Comparison of ENCODE assay signal across 1 cellular context in genomic region chr9:110196084-110196499, GRCh38.
TF ChIP-seq lines count a peak whose summit lies in the region.
"Not testable (repeated sequence)": the region's sequence is repeated elsewhere in the genome, so short reads cannot be mapped to it uniquely, and the experiment has no call there.

No MANE protein-coding gene starts in this region.

TF ChIP-seq in HepG2, 621 proteins besides CTCF, POLR2A, EP300 and RAD21 (continues in another document):
- TF ChIP-seq ZNF264 (CRISPR knock-in tag; IDR thresholded peaks at IDR 0.05) = 0 out of 2 replicates have a peak, but pooled peaks have one; percentile 26
- peak; percentile 80 for TF ChIP-seq RCOR2 (CRISPR knock-in tag; IDR thresholded peaks at IDR 0.05)
- peak; percentile 42; the same call in 1 of the 2 replicates for TF ChIP-seq GATA4 (IDR thresholded peaks at IDR 0.05; ENCODE audit: borderline replicate concordance, low read depth)
- TF ChIP-seq, protein P1, sequence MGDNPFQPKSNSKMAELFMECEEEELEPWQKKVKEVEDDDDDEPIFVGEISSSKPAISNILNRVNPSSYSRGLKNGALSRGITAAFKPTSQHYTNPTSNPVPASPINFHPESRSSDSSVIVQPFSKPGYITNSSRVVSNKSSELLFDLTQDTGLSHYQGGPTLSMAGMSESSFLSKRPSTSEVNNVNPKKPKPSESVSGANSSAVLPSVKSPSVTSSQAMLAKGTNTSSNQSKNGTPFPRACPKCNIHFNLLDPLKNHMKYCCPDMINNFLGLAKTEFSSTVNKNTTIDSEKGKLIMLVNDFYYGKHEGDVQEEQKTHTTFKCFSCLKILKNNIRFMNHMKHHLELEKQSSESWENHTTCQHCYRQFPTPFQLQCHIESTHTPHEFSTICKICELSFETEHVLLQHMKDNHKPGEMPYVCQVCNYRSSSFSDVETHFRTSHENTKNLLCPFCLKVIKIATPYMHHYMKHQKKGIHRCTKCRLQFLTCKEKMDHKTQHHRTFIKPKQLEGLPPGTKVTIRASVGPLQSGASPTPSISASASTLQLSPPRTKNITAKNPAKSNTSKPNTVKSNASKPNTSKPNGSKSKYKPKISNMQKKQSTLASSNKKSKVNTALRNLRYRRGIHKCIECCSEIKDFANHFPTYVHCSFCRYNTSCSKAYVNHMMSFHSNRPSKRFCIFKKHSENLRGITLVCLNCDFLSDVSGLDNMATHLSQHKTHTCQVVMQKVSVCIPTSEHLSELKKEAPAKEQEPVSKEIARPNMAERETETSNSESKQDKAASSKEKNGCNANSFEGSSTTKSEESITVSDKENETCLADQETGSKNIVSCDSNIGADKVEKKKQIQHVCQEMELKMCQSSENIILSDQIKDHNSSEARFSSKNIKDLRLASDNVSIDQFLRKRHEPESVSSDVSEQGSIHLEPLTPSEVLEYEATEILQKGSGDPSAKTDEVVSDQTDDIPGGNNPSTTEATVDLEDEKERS (CRISPR knock-in tag; IDR thresholded peaks at IDR 0.05) = peak; percentile 79; the same call in 1 of the 2 replicates
- TF ChIP-seq, protein P2, sequence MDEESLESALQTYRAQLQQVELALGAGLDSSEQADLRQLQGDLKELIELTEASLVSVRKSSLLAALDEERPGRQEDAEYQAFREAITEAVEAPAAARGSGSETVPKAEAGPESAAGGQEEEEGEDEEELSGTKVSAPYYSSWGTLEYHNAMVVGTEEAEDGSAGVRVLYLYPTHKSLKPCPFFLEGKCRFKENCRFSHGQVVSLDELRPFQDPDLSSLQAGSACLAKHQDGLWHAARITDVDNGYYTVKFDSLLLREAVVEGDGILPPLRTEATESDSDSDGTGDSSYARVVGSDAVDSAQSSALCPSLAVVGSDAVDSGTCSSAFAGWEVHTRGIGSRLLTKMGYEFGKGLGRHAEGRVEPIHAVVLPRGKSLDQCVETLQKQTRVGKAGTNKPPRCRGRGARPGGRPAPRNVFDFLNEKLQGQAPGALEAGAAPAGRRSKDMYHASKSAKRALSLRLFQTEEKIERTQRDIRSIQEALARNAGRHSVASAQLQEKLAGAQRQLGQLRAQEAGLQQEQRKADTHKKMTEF (CRISPR knock-in tag; IDR thresholded peaks at IDR 0.05) = peak; percentile 70
- TF ChIP-seq, protein P3, sequence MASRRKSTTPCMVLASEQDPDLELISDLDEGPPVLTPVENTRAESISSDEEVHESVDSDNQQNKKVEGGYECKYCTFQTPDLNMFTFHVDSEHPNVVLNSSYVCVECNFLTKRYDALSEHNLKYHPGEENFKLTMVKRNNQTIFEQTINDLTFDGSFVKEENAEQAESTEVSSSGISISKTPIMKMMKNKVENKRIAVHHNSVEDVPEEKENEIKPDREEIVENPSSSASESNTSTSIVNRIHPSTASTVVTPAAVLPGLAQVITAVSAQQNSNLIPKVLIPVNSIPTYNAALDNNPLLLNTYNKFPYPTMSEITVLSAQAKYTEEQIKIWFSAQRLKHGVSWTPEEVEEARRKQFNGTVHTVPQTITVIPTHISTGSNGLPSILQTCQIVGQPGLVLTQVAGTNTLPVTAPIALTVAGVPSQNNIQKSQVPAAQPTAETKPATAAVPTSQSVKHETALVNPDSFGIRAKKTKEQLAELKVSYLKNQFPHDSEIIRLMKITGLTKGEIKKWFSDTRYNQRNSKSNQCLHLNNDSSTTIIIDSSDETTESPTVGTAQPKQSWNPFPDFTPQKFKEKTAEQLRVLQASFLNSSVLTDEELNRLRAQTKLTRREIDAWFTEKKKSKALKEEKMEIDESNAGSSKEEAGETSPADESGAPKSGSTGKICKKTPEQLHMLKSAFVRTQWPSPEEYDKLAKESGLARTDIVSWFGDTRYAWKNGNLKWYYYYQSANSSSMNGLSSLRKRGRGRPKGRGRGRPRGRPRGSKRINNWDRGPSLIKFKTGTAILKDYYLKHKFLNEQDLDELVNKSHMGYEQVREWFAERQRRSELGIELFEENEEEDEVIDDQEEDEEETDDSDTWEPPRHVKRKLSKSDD (CRISPR knock-in tag; IDR thresholded peaks at IDR 0.05; ENCODE audit: low read depth) = 0 out of 2 replicates have a peak, but pooled peaks have one; percentile 18
- not testable (repeated sequence) for TF ChIP-seq FOXA1 (IDR thresholded peaks at IDR 0.05)
- peak; percentile 60 for TF ChIP-seq FOXA1 (CRISPR knock-in tag; IDR thresholded peaks at IDR 0.05)
- peak; percentile 74 for TF ChIP-seq FOXA3 (CRISPR knock-in tag; IDR thresholded peaks at IDR 0.05)
- TF ChIP-seq SP5 (CRISPR knock-in tag; IDR thresholded peaks at IDR 0.05; ENCODE audit: borderline replicate concordance, low read depth) = peak; percentile 56
- peak; percentile 48; the same call in 1 of the 2 replicates for TF ChIP-seq FOXJ3 (CRISPR knock-in tag; IDR thresholded peaks at IDR 0.05; ENCODE audit: borderline replicate concordance)
- peak; percentile 61 for TF ChIP-seq MYPOP (CRISPR knock-in tag; IDR thresholded peaks at IDR 0.05)
- 0 out of 2 replicates have a peak, but pooled peaks have one; percentile 17 for TF ChIP-seq HNF1B (CRISPR knock-in tag; IDR thresholded peaks at IDR 0.05)
- TF ChIP-seq SALL1 (CRISPR knock-in tag; IDR thresholded peaks at IDR 0.05) = peak; percentile 82
- TF ChIP-seq ZBTB37 (CRISPR knock-in tag; IDR thresholded peaks at IDR 0.05) = peak; percentile 88
- TF ChIP-seq TBX2 (CRISPR knock-in tag; IDR thresholded peaks at IDR 0.05; ENCODE audit: borderline replicate concordance) = peak; percentile 62; the same call in 1 of the 2 replicates
- TF ChIP-seq, protein P4, sequence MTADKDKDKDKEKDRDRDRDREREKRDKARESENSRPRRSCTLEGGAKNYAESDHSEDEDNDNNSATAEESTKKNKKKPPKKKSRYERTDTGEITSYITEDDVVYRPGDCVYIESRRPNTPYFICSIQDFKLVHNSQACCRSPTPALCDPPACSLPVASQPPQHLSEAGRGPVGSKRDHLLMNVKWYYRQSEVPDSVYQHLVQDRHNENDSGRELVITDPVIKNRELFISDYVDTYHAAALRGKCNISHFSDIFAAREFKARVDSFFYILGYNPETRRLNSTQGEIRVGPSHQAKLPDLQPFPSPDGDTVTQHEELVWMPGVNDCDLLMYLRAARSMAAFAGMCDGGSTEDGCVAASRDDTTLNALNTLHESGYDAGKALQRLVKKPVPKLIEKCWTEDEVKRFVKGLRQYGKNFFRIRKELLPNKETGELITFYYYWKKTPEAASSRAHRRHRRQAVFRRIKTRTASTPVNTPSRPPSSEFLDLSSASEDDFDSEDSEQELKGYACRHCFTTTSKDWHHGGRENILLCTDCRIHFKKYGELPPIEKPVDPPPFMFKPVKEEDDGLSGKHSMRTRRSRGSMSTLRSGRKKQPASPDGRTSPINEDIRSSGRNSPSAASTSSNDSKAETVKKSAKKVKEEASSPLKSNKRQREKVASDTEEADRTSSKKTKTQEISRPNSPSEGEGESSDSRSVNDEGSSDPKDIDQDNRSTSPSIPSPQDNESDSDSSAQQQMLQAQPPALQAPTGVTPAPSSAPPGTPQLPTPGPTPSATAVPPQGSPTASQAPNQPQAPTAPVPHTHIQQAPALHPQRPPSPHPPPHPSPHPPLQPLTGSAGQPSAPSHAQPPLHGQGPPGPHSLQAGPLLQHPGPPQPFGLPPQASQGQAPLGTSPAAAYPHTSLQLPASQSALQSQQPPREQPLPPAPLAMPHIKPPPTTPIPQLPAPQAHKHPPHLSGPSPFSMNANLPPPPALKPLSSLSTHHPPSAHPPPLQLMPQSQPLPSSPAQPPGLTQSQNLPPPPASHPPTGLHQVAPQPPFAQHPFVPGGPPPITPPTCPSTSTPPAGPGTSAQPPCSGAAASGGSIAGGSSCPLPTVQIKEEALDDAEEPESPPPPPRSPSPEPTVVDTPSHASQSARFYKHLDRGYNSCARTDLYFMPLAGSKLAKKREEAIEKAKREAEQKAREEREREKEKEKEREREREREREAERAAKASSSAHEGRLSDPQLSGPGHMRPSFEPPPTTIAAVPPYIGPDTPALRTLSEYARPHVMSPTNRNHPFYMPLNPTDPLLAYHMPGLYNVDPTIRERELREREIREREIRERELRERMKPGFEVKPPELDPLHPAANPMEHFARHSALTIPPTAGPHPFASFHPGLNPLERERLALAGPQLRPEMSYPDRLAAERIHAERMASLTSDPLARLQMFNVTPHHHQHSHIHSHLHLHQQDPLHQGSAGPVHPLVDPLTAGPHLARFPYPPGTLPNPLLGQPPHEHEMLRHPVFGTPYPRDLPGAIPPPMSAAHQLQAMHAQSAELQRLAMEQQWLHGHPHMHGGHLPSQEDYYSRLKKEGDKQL (CRISPR knock-in tag; IDR thresholded peaks at IDR 0.05; ENCODE audit: low read depth) = peak; percentile 41; the same call in 1 of the 2 replicates
- TF ChIP-seq LCORL (IDR thresholded peaks at IDR 0.05) = 0 out of 2 replicates have a peak, but pooled peaks have one; percentile 32
- peak; percentile 58; the same call in 1 of the 2 replicates for TF ChIP-seq LCORL (CRISPR knock-in tag; IDR thresholded peaks at IDR 0.05)
- TF ChIP-seq KDM2A (CRISPR knock-in tag; IDR thresholded peaks at IDR 0.05; ENCODE audit: borderline replicate concordance, low read depth) = peak; percentile 50; the same call in 1 of the 2 replicates
- peak; percentile 69 for TF ChIP-seq SKIL (CRISPR knock-in tag; IDR thresholded peaks at IDR 0.05; ENCODE audit: borderline replicate concordance)
- 0 out of 2 replicates have a peak, but pooled peaks have one; percentile 18 for TF ChIP-seq MNT (IDR thresholded peaks at IDR 0.05)
- 0 out of 2 replicates have a peak, but pooled peaks have one; percentile 33 for TF ChIP-seq PITX1 (CRISPR knock-in tag; IDR thresholded peaks at IDR 0.05)
- TF ChIP-seq JUNB (CRISPR knock-in tag; IDR thresholded peaks at IDR 0.05; ENCODE audit: borderline replicate concordance) = peak; percentile 61; the same call in 1 of the 2 replicates
- peak; percentile 19; the same call in 1 of the 2 replicates for TF ChIP-seq NAIF1 (CRISPR knock-in tag; IDR thresholded peaks at IDR 0.05; ENCODE audit: borderline replicate concordance)
- TF ChIP-seq FOXK1 (CRISPR knock-in tag; IDR thresholded peaks at IDR 0.05; ENCODE audit: borderline replicate concordance, low read depth) = peak; percentile 64; the same call in 1 of the 2 replicates
